8 cellular contexts compared by ENCODE assay signal in the genomic region with DNA sequence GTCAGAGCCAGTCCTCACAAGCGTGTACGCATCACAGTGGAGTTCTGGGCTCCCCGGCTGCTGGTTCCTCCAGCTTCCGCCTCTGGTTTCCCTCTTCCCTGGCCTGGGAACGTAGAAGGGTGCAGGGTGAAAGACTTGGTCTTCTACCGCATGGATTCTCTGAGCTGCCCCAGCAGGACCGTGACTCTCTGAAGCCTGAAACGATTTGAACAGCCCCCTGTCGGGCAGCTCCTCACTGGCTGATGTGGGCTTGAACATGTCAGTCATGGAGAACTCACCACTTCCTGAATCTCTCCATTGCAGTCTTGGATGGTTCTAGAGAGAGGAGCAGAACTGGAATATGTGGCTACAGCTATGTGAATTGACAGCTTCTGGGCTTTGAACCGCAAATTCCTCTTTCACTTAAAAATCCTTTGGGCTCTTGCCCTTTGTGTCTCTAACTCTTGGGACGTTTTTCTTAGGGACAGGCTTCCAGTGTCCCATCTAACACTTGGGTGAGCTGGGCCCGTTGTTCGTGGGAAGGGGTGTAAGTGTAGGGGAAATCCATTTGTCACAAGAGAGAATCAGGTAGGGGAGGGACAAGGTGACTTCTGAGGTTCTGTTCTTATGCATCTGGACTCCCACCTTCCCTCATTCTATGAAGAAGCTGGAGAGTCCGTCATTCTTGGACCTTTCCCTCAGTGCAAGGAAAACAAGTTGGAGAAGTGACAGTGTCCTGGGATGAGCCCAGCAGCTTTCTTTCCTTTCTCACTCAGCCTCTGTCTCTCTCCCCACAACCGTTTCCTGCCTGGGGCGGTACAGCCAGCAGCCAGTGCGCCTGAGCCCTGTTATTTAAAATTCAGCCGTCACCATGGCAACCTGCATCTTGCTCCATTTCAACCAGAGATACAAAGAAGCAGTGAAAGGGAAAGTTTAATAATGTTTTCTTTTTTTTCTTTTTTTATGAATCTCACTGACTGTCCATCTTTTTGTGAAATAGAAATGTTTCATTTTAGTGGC.
DNase-seq lines count a peak whose midpoint lies in the region; ATAC-seq and TF ChIP-seq lines count a peak whose summit lies in the region.

No MANE protein-coding gene starts in this region.

- H3K36me3 ChIP-seq in adrenal gland (replicated peaks in 1 of 2) (no peaks in the 10 kb centered on the region), lower lobe of right lung (no peaks in the 10 kb centered on the region)

- CTCF ChIA-PET in T-cell (lab: Charles Lee) = interaction anchor here (0.7 to 3.2 kb wide), 8 partner anchors 17 to 1435 kb away, joined by 3 to 23 read pairs (median 3); partner anchors contain the start of gene SLU7 (in 1 of the 2)

- H3K27me3 ChIP-seq in adrenal gland = no peaks in the 10 kb centered on the region
- no peaks in the 10 kb centered on the region for H3K27me3 ChIP-seq in lower lobe of right lung (ENCODE audit: low read depth)

- H3K36me3 Mint-ChIP-seq in T-cell = no peaks in the 10 kb centered on the region

- 56 to 64% (median 58%) methylated on average over 18 of the region's 18 CpGs for WGBS in adrenal gland, 4 donors

- intact Hi-C loops in adrenal gland (cut with DNase I) (loop anchor here in 1 of 2 donors (10.0 kb wide), 1 partner anchor 62 kb away; no protein-coding TSS in a partner anchor), lower lobe of right lung (cut with DNase I) (no loop called here)

- H3K4me1 ChIP-seq in adrenal gland (replicated peaks in 1 of 2) (peaks cover 0 to 5% of the 10 kb centered on the region in 2 donors), lower lobe of right lung (peaks cover 5% of the 10 kb centered on the region)

- no peak for TF ChIP-seq POLR2A in adrenal gland (IDR thresholded peaks at IDR 0.05)

- H3K27ac ChIP-seq in adrenal gland = peak overlapping the region in 1 of 5 donors; percentile 41
- H3K27ac ChIP-seq in lower lobe of right lung = peak overlapping the region; percentile 49

- H3K27me3 Mint-ChIP-seq in T-cell = peaks cover 0 to 8% of the 10 kb centered on the region in 2 donors

- peak overlapping the region in 2 of 3 donors; percentile 46 to 49 for H3K4me3 Mint-ChIP-seq in T-cell

- POLR2A ChIA-PET in T-cell (lab: Charles Lee) = interaction anchor here in 1 of 2 donors (0.9 kb wide), 1 partner anchor 29 kb away, joined by 4 read pairs; no protein-coding TSS in a partner anchor

- H3K9me3 Mint-ChIP-seq in T-cell = no peaks in the 10 kb centered on the region

- H3K4me1 Mint-ChIP-seq in T-cell = peaks cover 30 to 45% (median 31%) of the 10 kb centered on the region in 3 donors

- H3K4me3 ChIP-seq in adrenal gland (no peak overlapping the region), lower lobe of right lung (no peak overlapping the region)

- TF ChIP-seq CTCF in adrenal gland (IDR thresholded peaks at IDR 0.05) (no peak), lower lobe of right lung (IDR thresholded peaks at IDR 0.05) (no peak)

- H3K9me3 ChIP-seq in adrenal gland (replicated peaks in 1 of 3) (no peaks in the 10 kb centered on the region), lower lobe of right lung (no peaks in the 10 kb centered on the region)

- peak overlapping the region; percentile 85 to 87 for H3K27ac Mint-ChIP-seq in T-cell

- DNase-seq in T-cell (peak; percentile 27 to 84 (median 76)), adrenal gland (peak; percentile 22 to 84 (median 30)), lower lobe of right lung (peak; percentile 53), LoVo (ENCODE audit: low spot score) (no peak), AML-193 (lab: John Stamatoyannopoulos, UW) (no peak)
- DNase-seq in stimulated activated CD8-positive, alpha-beta memory T cell treated with anti-CD3 and anti-CD28 coated beads, Interleukin-7, amount 100 ng/mL, for 24 hours (ENCODE audit: low read depth) = peak; percentile 37

- peak; percentile 73 for ATAC-seq in GM18870 (IDR thresholded peaks at IDR 0.05; ENCODE audit: unreplicated experiment)
- ATAC-seq in HG02840 (IDR thresholded peaks at IDR 0.05; ENCODE audit: low FRiP score, unreplicated experiment) = peak; percentile 67
- ATAC-seq in T-cell (replicated peaks in 1 of 4) = peak; percentile 76 to 91 (median 86)
- ATAC-seq in lower lobe of right lung = peak; percentile 61 to 67

Comparison
In these comparisons a context has a peak if more than half of its experiments do, and no peak if none do; other contexts are left out.
1. DNase-seq: peak in T-cell (34 of 34), adrenal gland (7 of 7), lower lobe of right lung (single experiment) and stimulated activated CD8-positive, alpha-beta memory T cell treated with anti-CD3 and anti-CD28 coated beads, Interleukin-7, amount 100 ng/mL, for 24 hours (single experiment); none in LoVo (single experiment) and AML-193 (0 of 2).
2. Peak in every context shown above with its lines, with median percentiles within 50 percentile points of each other: ATAC-seq.